Comparison of ENCODE assay signal across 1 cellular context in the genomic region with DNA sequence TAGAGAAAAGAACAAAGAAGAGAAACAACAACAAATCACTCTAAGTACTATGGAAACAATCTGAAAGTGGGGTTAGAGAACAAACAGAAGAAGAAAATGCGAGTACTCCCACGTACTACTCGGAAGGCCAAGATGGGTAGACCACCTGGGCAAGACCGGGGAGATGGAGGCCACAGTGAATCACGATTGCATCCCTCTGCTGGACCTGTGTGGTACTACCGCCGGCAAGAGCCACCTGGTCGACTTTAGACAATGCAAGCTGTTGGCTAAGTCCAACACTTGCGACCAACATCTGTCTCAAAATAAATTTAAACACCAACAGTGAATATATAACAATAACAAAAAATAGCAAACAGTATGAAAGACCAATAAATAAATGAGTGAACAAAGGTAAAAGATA.
TF ChIP-seq lines count a peak whose summit lies in the region.

No MANE protein-coding gene starts in this region.

TF ChIP-seq in SK-N-SH treated with all-trans-retinoic acid at 6 μM for 48 hours, 23 proteins besides CTCF, POLR2A, EP300 and RAD21 (continued from another document):
- TF ChIP-seq CREB5 (CRISPR knock-in tag; IDR thresholded peaks at IDR 0.05; ENCODE audit: low read depth) (no peak), ZFP30 (CRISPR knock-in tag; IDR thresholded peaks at IDR 0.05) (no peak), TSHZ2 (CRISPR knock-in tag; IDR thresholded peaks at IDR 0.05) (no peak), ZNF565 (CRISPR knock-in tag; conservative IDR thresholded peaks at IDR 0.05; ENCODE audit: low read depth) (no peak)
